1 cellular context compared by ENCODE assay signal in the genomic region with DNA sequence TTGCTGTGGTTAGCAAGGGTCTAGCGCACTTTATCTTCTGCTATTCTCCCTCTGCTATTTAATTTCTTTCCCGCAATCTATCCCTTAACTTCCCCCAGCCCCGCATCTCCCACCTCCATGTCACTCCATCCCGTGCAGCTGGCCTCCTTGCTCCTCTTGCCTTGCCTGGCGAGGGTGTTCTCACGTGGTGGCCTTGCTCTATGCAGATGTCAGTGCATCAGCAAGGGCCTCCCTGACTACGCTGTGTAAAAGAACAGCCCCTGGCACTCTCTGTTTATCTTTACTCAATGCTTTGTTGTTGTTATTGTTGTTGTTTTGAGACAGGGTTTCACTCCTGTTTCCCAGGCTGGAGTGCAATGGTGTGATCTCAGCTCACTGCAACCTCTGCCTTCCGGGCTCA.
TF ChIP-seq lines count a peak whose summit lies in the region.

No MANE protein-coding gene starts in this region.

TF ChIP-seq in HepG2, 621 proteins besides CTCF, POLR2A, EP300 and RAD21 (continued from another document):
- TF ChIP-seq NR0B2 (CRISPR knock-in tag; IDR thresholded peaks at IDR 0.05) (no peak), ZBTB42 (CRISPR knock-in tag; IDR thresholded peaks at IDR 0.05) (no peak), ZBTB37 (CRISPR knock-in tag; IDR thresholded peaks at IDR 0.05) (no peak), ZNF24 (IDR thresholded peaks at IDR 0.05) (no peak), ZNF615 (CRISPR knock-in tag; IDR thresholded peaks at IDR 0.05; ENCODE audit: borderline replicate concordance) (no peak), CBFB (CRISPR knock-in tag; IDR thresholded peaks at IDR 0.05) (no peak), ZNF484 (CRISPR knock-in tag; IDR thresholded peaks at IDR 0.05; ENCODE audit: borderline replicate concordance, low read depth) (no peak)
TF ChIP-seq in HepG2: peak in this region for 0.
